In the genomic region with DNA sequence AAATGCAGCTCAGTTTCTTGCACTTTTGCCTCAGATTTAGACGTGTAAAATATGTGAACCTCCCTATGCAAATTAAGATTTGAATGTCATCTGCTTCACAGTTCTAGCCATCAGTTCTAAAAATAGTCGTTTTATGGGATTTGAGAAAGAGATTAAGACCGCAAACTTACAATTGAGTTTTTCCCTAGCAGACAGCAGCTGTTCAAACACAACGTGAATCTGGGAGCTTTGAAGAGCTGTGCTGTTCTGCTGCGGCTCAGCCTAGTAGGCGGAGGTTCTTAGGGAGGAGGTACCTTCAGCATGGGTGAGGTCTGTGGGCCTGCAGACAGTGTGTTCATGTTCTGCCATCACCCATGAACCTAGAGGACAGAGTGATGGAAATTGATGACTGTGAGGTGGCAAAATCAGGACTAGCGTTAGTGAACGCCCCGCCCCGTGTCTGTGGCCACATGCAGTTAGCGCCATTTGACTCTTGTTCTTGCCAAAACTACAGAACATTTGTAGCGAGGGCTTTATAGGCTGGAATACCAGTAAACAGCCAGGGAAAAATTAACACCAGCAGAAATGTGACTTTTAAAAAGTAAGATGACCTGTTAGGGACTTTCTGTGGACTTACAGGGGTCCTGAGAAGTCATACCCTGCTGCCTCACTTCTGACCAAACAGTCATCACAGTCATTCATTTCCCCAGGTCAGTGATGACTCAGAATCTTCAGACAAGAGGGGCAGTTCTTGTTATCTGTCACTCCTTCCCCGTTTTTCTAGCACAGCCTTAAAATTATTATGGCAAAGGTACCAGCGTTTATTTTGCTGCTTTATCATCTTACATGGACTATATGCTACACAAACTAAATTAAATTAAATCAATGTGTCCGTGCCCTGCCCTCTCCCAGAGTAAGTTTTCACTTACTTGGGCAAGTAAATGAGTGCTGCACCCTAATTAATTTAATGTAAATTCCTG, we compare ENCODE assay signal across 1 cellular context.
TF ChIP-seq lines count a peak whose summit lies in the region.

No MANE protein-coding gene starts in this region.

TF ChIP-seq in HEK293, 187 proteins besides CTCF, POLR2A, EP300 and RAD21 (continued from another document):
- no peak for TF ChIP-seq ZNF658 (tag by site-specific recombination; IDR thresholded peaks at IDR 0.05)
- peak; percentile 64 for TF ChIP-seq KLF1 (tag by site-specific recombination; IDR thresholded peaks at IDR 0.05)
- TF ChIP-seq OSR2 (tag by site-specific recombination; IDR thresholded peaks at IDR 0.05), result 0 out of 2 replicates have a peak, but pooled peaks have one; percentile 18
- no peak for TF ChIP-seq ZNF701 (tag by site-specific recombination; IDR thresholded peaks at IDR 0.05)
- no peak for TF ChIP-seq ZNF501 (tag by site-specific recombination; IDR thresholded peaks at IDR 0.05)
- TF ChIP-seq GFI1B (tag by site-specific recombination; IDR thresholded peaks at IDR 0.05), result 0 out of 2 replicates have a peak, but pooled peaks have one; percentile 32
- TF ChIP-seq ZNF155 (tag by site-specific recombination; IDR thresholded peaks at IDR 0.05), result no peak
- no peak for TF ChIP-seq ZNF16 (tag by site-specific recombination; IDR thresholded peaks at IDR 0.05; ENCODE audit: low read depth)
- TF ChIP-seq, protein P1, sequence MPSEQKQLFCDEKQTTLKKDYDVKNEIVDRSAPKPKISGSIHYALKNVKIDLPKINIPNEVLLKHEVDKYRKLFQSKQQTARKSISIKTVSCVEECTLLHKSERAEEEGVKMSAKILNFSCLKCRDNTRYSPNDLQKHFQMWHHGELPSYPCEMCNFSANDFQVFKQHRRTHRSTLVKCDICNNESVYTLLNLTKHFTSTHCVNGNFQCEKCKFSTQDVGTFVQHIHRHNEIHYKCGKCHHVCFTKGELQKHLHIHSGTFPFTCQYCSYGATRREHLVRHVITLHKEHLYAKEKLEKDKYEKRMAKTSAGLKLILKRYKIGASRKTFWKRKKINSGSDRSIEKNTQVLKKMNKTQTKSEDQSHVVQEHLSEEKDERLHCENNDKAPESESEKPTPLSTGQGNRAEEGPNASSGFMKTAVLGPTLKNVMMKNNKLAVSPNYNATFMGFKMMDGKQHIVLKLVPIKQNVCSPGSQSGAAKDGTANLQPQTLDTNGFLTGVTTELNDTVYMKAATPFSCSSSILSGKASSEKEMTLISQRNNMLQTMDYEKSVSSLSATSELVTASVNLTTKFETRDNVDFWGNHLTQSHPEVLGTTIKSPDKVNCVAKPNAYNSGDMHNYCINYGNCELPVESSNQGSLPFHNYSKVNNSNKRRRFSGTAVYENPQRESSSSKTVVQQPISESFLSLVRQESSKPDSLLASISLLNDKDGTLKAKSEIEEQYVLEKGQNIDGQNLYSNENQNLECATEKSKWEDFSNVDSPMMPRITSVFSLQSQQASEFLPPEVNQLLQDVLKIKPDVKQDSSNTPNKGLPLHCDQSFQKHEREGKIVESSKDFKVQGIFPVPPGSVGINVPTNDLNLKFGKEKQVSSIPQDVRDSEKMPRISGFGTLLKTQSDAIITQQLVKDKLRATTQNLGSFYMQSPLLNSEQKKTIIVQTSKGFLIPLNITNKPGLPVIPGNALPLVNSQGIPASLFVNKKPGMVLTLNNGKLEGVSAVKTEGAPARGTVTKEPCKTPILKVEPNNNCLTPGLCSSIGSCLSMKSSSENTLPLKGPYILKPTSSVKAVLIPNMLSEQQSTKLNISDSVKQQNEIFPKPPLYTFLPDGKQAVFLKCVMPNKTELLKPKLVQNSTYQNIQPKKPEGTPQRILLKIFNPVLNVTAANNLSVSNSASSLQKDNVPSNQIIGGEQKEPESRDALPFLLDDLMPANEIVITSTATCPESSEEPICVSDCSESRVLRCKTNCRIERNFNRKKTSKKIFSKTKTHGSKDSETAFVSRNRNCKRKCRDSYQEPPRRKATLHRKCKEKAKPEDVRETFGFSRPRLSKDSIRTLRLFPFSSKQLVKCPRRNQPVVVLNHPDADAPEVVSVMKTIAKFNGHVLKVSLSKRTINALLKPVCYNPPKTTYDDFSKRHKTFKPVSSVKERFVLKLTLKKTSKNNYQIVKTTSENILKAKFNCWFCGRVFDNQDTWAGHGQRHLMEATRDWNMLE (tag by site-specific recombination; conservative IDR thresholded peaks at IDR 0.05; ENCODE audit: low read depth), result no peak
- no peak for TF ChIP-seq KLF10 (tag by site-specific recombination; IDR thresholded peaks at IDR 0.05)
- 0 out of 2 replicates have a peak, but pooled peaks have one; percentile 16 for TF ChIP-seq ZNF366 (tag by site-specific recombination; conservative IDR thresholded peaks at IDR 0.05)
- TF ChIP-seq SP7 (tag by site-specific recombination; IDR thresholded peaks at IDR 0.05), result peak; percentile 75
- 0 out of 2 replicates have a peak, but pooled peaks have one; percentile 12 for TF ChIP-seq MZF1 (tag by site-specific recombination; IDR thresholded peaks at IDR 0.05; ENCODE audit: borderline replicate concordance)
- 0 out of 2 replicates have a peak, but pooled peaks have one; percentile 20 for TF ChIP-seq SP2 (tag by site-specific recombination; IDR thresholded peaks at IDR 0.05)
- peak; percentile 66 for TF ChIP-seq ZBTB17 (tag by site-specific recombination; IDR thresholded peaks at IDR 0.05)
- peak; percentile 95 for TF ChIP-seq WT1 (tag by site-specific recombination; IDR thresholded peaks at IDR 0.05)
- TF ChIP-seq, protein P2, sequence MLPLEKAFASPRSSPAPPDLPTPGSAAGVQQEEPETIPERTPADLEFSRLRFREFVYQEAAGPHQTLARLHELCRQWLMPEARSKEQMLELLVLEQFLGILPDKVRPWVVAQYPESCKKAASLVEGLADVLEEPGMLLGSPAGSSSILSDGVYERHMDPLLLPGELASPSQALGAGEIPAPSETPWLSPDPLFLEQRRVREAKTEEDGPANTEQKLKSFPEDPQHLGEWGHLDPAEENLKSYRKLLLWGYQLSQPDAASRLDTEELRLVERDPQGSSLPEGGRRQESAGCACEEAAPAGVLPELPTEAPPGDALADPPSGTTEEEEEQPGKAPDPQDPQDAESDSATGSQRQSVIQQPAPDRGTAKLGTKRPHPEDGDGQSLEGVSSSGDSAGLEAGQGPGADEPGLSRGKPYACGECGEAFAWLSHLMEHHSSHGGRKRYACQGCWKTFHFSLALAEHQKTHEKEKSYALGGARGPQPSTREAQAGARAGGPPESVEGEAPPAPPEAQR (tag by site-specific recombination; IDR thresholded peaks at IDR 0.05), result no peak
- TF ChIP-seq KLF16 (tag by site-specific recombination; IDR thresholded peaks at IDR 0.05), result peak; percentile 8; the same call in 1 of the 2 replicates
- no peak for TF ChIP-seq ZNF514 (tag by site-specific recombination; IDR thresholded peaks at IDR 0.05)
- TF ChIP-seq PRDM1 (tag by site-specific recombination; IDR thresholded peaks at IDR 0.05), result no peak
- TF ChIP-seq ZNF549 (tag by site-specific recombination; IDR thresholded peaks at IDR 0.05), result no peak
- TF ChIP-seq ZNF335 (tag by site-specific recombination; conservative IDR thresholded peaks at IDR 0.05), result peak; percentile 86
- TF ChIP-seq ZNF776 (tag by site-specific recombination; IDR thresholded peaks at IDR 0.05; ENCODE audit: borderline replicate concordance), result no peak
